Comparison of ENCODE assay signal across 21 cellular contexts in genomic region chr2:8149011-8149410, GRCh38.
"Had no signal": no experiment of that assay in that cellular context is flagged by ENCODE, and none has a peak within 500 bp of the region (broad histone marks: within the 10 kb centered on the region; RNA-seq: fewer than 3 reads in every experiment).

No MANE protein-coding gene starts in this region.

- H3K36me3 Mint-ChIP-seq: activated CD4-positive, alpha-beta memory T cell treated with anti-CD3 and anti-CD28 coated beads for 36 hours; natural killer cell; T-cell had no signal

- H3K36me3 ChIP-seq: heart left ventricle, neutrophil, upper lobe of left lung had no signal

- H3K4me3 Mint-ChIP-seq: activated B cell treated with CpG ODN at 0.5 μM for 24 hours; activated CD4-positive, alpha-beta memory T cell treated with anti-CD3 and anti-CD28 coated beads for 36 hours; activated CD8-positive, alpha-beta memory T cell treated with anti-CD3 and anti-CD28 coated beads, Interleukin-2, amount 10 ng/mL, durations not matched to agents 7 days and 5 days; activated naive CD8-positive, alpha-beta T cell treated with anti-CD3 and anti-CD28 coated beads, Interleukin-2, amount 10 ng/mL, durations not matched to agents 7 days and 5 days; activated T-helper 17 cell treated with anti-CD3 and anti-CD28 coated beads, Interleukin-2, amount 50 U/mL, for 72 hours; central memory CD8-positive, alpha-beta T cell; natural killer cell; stimulated activated naive CD8-positive, alpha-beta T cell treated with anti-CD3 and anti-CD28 coated beads, Interleukin-15, Interleukin-2, amounts not matched to agents 100 ng/mL and 50 ng/mL, for 24 hours; T-cell had no signal

- H3K9me3 Mint-ChIP-seq: activated B cell treated with CpG ODN at 0.5 μM for 24 hours; activated CD4-positive, alpha-beta memory T cell treated with anti-CD3 and anti-CD28 coated beads for 36 hours; activated naive CD8-positive, alpha-beta T cell treated with anti-CD3 and anti-CD28 coated beads, Interleukin-2, amount 10 ng/mL, durations not matched to agents 7 days and 5 days; activated T-helper 17 cell treated with anti-CD3 and anti-CD28 coated beads, Interleukin-2, amount 50 U/mL, for 72 hours; central memory CD8-positive, alpha-beta T cell; natural killer cell; T-cell had no signal

- H3K9ac ChIP-seq: parathyroid adenoma had no signal

- H3K79me2 ChIP-seq: parathyroid adenoma had no signal

- H3K27me3 ChIP-seq: heart left ventricle, neutrophil, upper lobe of left lung had no signal

- DNase-seq: activated B cell treated with CpG ODN at 0.5 μM for 24 hours; activated CD4-positive, alpha-beta memory T cell treated with anti-CD3 and anti-CD28 coated beads for 36 hours; activated CD4-positive, alpha-beta T cell treated with anti-CD3 and anti-CD28 coated beads for 4 hours; activated CD8-positive, alpha-beta memory T cell treated with anti-CD3 and anti-CD28 coated beads, Interleukin-2, amount 10 ng/mL, durations not matched to agents 7 days and 5 days; activated naive CD4-positive, alpha-beta T cell treated with Interleukin-2 at 50 U/mL for 16 hours; activated naive CD8-positive, alpha-beta T cell treated with anti-CD3 and anti-CD28 coated beads, Interleukin-2, amount 10 ng/mL, durations not matched to agents 7 days and 5 days; activated T-cell treated with anti-CD3 and anti-CD28 coated beads, Interleukin-2, amount 50 U/mL, for 1 hour; heart left ventricle; left ventricle myocardium superior; natural killer cell; stimulated activated CD4-positive, alpha-beta T cell treated with anti-CD3 and anti-CD28 coated beads, Interleukin-2, amount 100 ng/mL, for 24 hours; T-cell; T-helper 9 cell; upper lobe of left lung had no signal

- H2AFZ ChIP-seq: parathyroid adenoma had no signal

- H3K27ac Mint-ChIP-seq: activated B cell treated with CpG ODN at 0.5 μM for 24 hours; activated CD4-positive, alpha-beta memory T cell treated with anti-CD3 and anti-CD28 coated beads for 36 hours; activated CD8-positive, alpha-beta memory T cell treated with anti-CD3 and anti-CD28 coated beads, Interleukin-2, amount 10 ng/mL, durations not matched to agents 7 days and 5 days; activated naive CD8-positive, alpha-beta T cell treated with anti-CD3 and anti-CD28 coated beads, Interleukin-2, amount 10 ng/mL, durations not matched to agents 7 days and 5 days; activated T-helper 17 cell treated with anti-CD3 and anti-CD28 coated beads, Interleukin-2, amount 50 U/mL, for 72 hours; natural killer cell; stimulated activated naive CD8-positive, alpha-beta T cell treated with anti-CD3 and anti-CD28 coated beads, Interleukin-15, Interleukin-2, amounts not matched to agents 100 ng/mL and 50 ng/mL, for 24 hours; T-cell had no signal

- H3K27ac ChIP-seq: neutrophil, parathyroid adenoma, SK-N-MC, upper lobe of left lung had no signal

- H3K9me3 ChIP-seq: heart left ventricle, neutrophil, upper lobe of left lung had no signal

- H3K27me3 Mint-ChIP-seq: activated CD4-positive, alpha-beta memory T cell treated with anti-CD3 and anti-CD28 coated beads for 36 hours; activated CD8-positive, alpha-beta memory T cell treated with anti-CD3 and anti-CD28 coated beads, Interleukin-2, amount 10 ng/mL, durations not matched to agents 7 days and 5 days; activated naive CD8-positive, alpha-beta T cell treated with anti-CD3 and anti-CD28 coated beads, Interleukin-2, amount 10 ng/mL, durations not matched to agents 7 days and 5 days; activated T-helper 17 cell treated with anti-CD3 and anti-CD28 coated beads, Interleukin-2, amount 50 U/mL, for 72 hours; central memory CD8-positive, alpha-beta T cell; stimulated activated naive CD8-positive, alpha-beta T cell treated with anti-CD3 and anti-CD28 coated beads, Interleukin-15, Interleukin-2, amounts not matched to agents 100 ng/mL and 50 ng/mL, for 24 hours; T-cell had no signal

- H3K4me3 ChIP-seq: coronary artery, heart left ventricle, SK-N-MC, upper lobe of left lung had no signal

- ATAC-seq: heart left ventricle, left ventricle myocardium superior, natural killer cell, T-cell had no signal
